ENCODE assay signal across 20 cellular contexts in genomic region chr19:42248270-42249148, GRCh38. TPM values are rescaled to one million over a fixed set of nuclear protein-coding genes. Genes with fewer than 3 reads are reported as not detected.
DNase-seq lines count a peak whose midpoint lies in the region; ATAC-seq, FAIRE-seq and TF ChIP-seq lines count a peak whose summit lies in the region.
"Had no signal": no experiment of that assay in that cellular context is flagged by ENCODE, and none has a peak within 500 bp of the region (broad histone marks: within the 10 kb centered on the region; RNA-seq: fewer than 3 reads in every experiment).

No MANE protein-coding gene starts in this region.

- no peak overlapping the region for H3K27ac ChIP-seq in GM23338 (ENCODE audit: low read depth)
- H3K27ac ChIP-seq in pancreas, result no peak overlapping the region

- H3K4me1 ChIP-seq in GM23338 (ENCODE audit: insufficient read depth) (peaks cover 43% of the 10 kb centered on the region), pancreas (peaks cover 0 to 20% (median 0%) of the 10 kb centered on the region in 3 donors)

- H3K4me3 Mint-ChIP-seq in GM23338 (no peak overlapping the region), chondrocyte (ENCODE audit: unreplicated experiment) (no peak overlapping the region)
- H3K4me3 Mint-ChIP-seq: activated CD4-positive, alpha-beta T cell treated with anti-CD3 and anti-CD28 coated beads for 36 hours; effector memory CD8-positive, alpha-beta T cell had no signal

- H3K9me3 Mint-ChIP-seq in GM23338, result no peaks in the 10 kb centered on the region; the same call in 2 of the 3 replicates
- H3K9me3 Mint-ChIP-seq in chondrocyte (ENCODE audit: low read depth), result no peaks in the 10 kb centered on the region
- H3K9me3 Mint-ChIP-seq: effector memory CD8-positive, alpha-beta T cell had no signal

- no peak overlapping the region for H2AFZ ChIP-seq in GM23338

- peaks cover 34% of the 10 kb centered on the region for H3K79me2 ChIP-seq in GM23338 (replicated peaks; ENCODE audit: insufficient read depth)

- intact Hi-C loops in pancreas (cut with DNase I), result loop anchor here in 1 of 3 donors (10.0 kb wide), 2 partner anchors 46 to 186 kb away; no protein-coding TSS in a partner anchor

- no peak overlapping the region for H3K4me3 ChIP-seq in GM23338
- H3K4me3 ChIP-seq in pancreas, result no peak overlapping the region
- H3K4me3 ChIP-seq: mucosa of descending colon had no signal

- no peaks in the 10 kb centered on the region for H3K9me3 ChIP-seq in pancreas
- H3K9me3 ChIP-seq: mucosa of descending colon had no signal

- no peak overlapping the region for H3K27ac Mint-ChIP-seq in GM23338
- peak overlapping the region; percentile 80 for H3K27ac Mint-ChIP-seq in chondrocyte (ENCODE audit: unreplicated experiment)
- H3K27ac Mint-ChIP-seq: activated CD4-positive, alpha-beta T cell treated with anti-CD3 and anti-CD28 coated beads for 36 hours had no signal

- H3K4me1 Mint-ChIP-seq in GM23338 (peaks cover 43% of the 10 kb centered on the region), chondrocyte (ENCODE audit: low read depth) (peaks cover 64% of the 10 kb centered on the region)

- no peak for ATAC-seq in GM23338
- ATAC-seq in pancreas, result no peak
- no peak for ATAC-seq in GM21423 (IDR thresholded peaks at IDR 0.05; ENCODE audit: unreplicated experiment)
- ATAC-seq: activated CD4-positive, alpha-beta T cell treated with anti-CD3 and anti-CD28 coated beads for 36 hours; effector memory CD8-positive, alpha-beta T cell; mucosa of descending colon; sciatic nerve had no signal

- no peaks in the 10 kb centered on the region for H3K9me2 ChIP-seq in GM23338 (ENCODE audit: insufficient read depth)

- peaks cover 26% of the 10 kb centered on the region for H3K27me3 Mint-ChIP-seq in GM23338 (ENCODE audit: insufficient read depth, low read depth, poor library complexity)
- no peaks in the 10 kb centered on the region for H3K27me3 Mint-ChIP-seq in chondrocyte (ENCODE audit: low read depth)
- H3K27me3 Mint-ChIP-seq: activated CD4-positive, alpha-beta T cell treated with anti-CD3 and anti-CD28 coated beads for 36 hours; effector memory CD8-positive, alpha-beta T cell had no signal

- FAIRE-seq in pancreas (lab: Jason Lieb, UNC), result no peak
- FAIRE-seq: bronchial epithelial cell, H1 had no signal

- TF ChIP-seq CTCF in GM23338 (conservative IDR thresholded peaks at IDR 0.05; ENCODE audit: low read depth in 2 of 2) (no peak), chondrocyte (IDR thresholded peaks at IDR 0.05) (no peak), pancreas (IDR thresholded peaks at IDR 0.05) (no peak), GM10266 (IDR thresholded peaks at IDR 0.05; ENCODE audit: control insufficient read depth, insufficient read depth, low read depth, missing control alignments) (no peak)

- H3K4me2 ChIP-seq in GM23338, result no peak overlapping the region

- no peaks in the 10 kb centered on the region; the same call in 1 of the 2 replicates for H4K20me1 ChIP-seq in GM23338 (replicated peaks; ENCODE audit: insufficient read depth)

- H3K36me3 ChIP-seq in GM23338 (ENCODE audit: insufficient read depth), result no peaks in the 10 kb centered on the region
- peaks cover 0 to 15% (median 9%) of the 10 kb centered on the region in 3 donors for H3K36me3 ChIP-seq in pancreas

- peaks cover 13% of the 10 kb centered on the region for H3F3A ChIP-seq in GM23338 (replicated peaks; ENCODE audit: low read depth)

- H3K27me3 ChIP-seq in GM23338 (ENCODE audit: insufficient read depth), result no peaks in the 10 kb centered on the region
- no peaks in the 10 kb centered on the region for H3K27me3 ChIP-seq in pancreas

- 88 to 89% methylated on average over 40 to 41 of the region's 41 CpGs for whole genome bisulfite sequencing in pancreas, 2 donors

- peaks cover 10% of the 10 kb centered on the region; the same call in 2 of the 3 replicates for H3K36me3 Mint-ChIP-seq in GM23338 (ENCODE audit: low read depth)
- H3K36me3 Mint-ChIP-seq in chondrocyte (ENCODE audit: low read depth), result peaks cover 4% of the 10 kb centered on the region

- DNase-seq in Ammon's horn (ENCODE audit: low spot score) (peak; percentile 1), GM23338 (ENCODE audit: low spot score) (no peak), chondrocyte (ENCODE audit: low spot score) (no peak), pancreas (peak in 4 of 6 donors; percentile 23 to 76 (median 56)), NCI-H2196 treated with DMSO at 0.1 percent for 48 hours (lab: John Stamatoyannopoulos, UW; ENCODE audit: unreplicated experiment) (no peak), GM10266 (ENCODE audit: extremely low spot score) (no peak)
- DNase-seq: activated CD4-positive, alpha-beta T cell treated with anti-CD3 and anti-CD28 coated beads for 36 hours; activated CD8-positive, alpha-beta memory T cell treated with anti-CD3 and anti-CD28 coated beads, Interleukin-2, amount 50 U/mL, for 4 hours; activated naive CD4-positive, alpha-beta T cell; effector memory CD8-positive, alpha-beta T cell; hypothalamus; KBM-7; kidney glomerular epithelial cell; mucosa of descending colon; NCI-H1048; OCI-M1 had no signal

TF ChIP-seq in GM23338, 12 proteins besides CTCF, POLR2A, EP300 and RAD21:
- TF ChIP-seq POLR2AphosphoS5 (IDR thresholded peaks at IDR 0.05; ENCODE audit: low read depth) (0 out of 2 replicates have a peak, but pooled peaks have one; percentile 8), ZNF114 (CRISPR knock-in tag; IDR thresholded peaks at IDR 0.05) (no peak), JUNB (IDR thresholded peaks at IDR 0.05; ENCODE audit: unreplicated experiment) (no peak), EZH2 (IDR thresholded peaks at IDR 0.05; ENCODE audit: low read depth, unreplicated experiment) (no peak)

RNA-seq across cellular contexts. Expression of gene GSK3A, which starts 6.1 kb away (rescaled TPM):
- total RNA-seq in GM23338 (2014; rRNA removed; shearing (Covaris generic)), result 40.7 and 47.0 TPM in 2 replicates
- polyA plus RNA-seq in GM23338 (2016; fragmentation: Nextera tagmentation; extraction: Ambion mirVana) (17.7 and 19.2 TPM in 2 replicates), pancreas (10 to 100 TPM; 25.7 to 27.6 TPM)
- total RNA-seq in chondrocyte (38.9 to 43.6 TPM (median 42.0 TPM) in 3 replicates), pancreas (10 to 100 TPM in 5 of 6 donors, 1 to 10 TPM in 1; 9.9 to 19.4 (median 14.5) TPM)

RNA-seq across cellular contexts. Expression of gene ERF, which starts 6.4 kb away (rescaled TPM):
- 49.0 and 49.4 TPM in 2 replicates for total RNA-seq in GM23338 (2014; rRNA removed; shearing (Covaris generic))
- polyA plus RNA-seq in GM23338 (2016; fragmentation: Nextera tagmentation; extraction: Ambion mirVana), result 29.4 and 30.4 TPM in 2 replicates
- total RNA-seq in chondrocyte, result 64.5 to 74.6 TPM (median 71.7 TPM) in 3 replicates
- 10 to 100 TPM; 20.5 to 29.2 (median 22.2) TPM for total RNA-seq in pancreas
- polyA plus RNA-seq in pancreas, result 10 to 100 TPM; 36.6 to 48.5 TPM

RNA-seq across cellular contexts. Expression of gene CIC, which starts 20.5 kb away (rescaled TPM):
- total RNA-seq in GM23338 (2014; rRNA removed; shearing (Covaris generic)), result 31.8 and 42.0 TPM in 2 replicates
- polyA plus RNA-seq in GM23338 (2016; fragmentation: Nextera tagmentation; extraction: Ambion mirVana) (13.2 and 13.9 TPM in 2 replicates), pancreas (10 to 100 TPM; 47.1 to 65.0 TPM)
- total RNA-seq in chondrocyte (83.6 to 101 TPM (median 86.3 TPM) in 3 replicates), pancreas (10 to 100 TPM; 27.7 to 37.6 (median 32.0) TPM)

RNA-seq across cellular contexts. Expression of gene ZNF526, which starts 28.4 kb away (rescaled TPM):
- 12.7 and 13.3 TPM in 2 replicates for total RNA-seq in GM23338 (2014; rRNA removed; shearing (Covaris generic))
- polyA plus RNA-seq in GM23338 (2016; fragmentation: Nextera tagmentation; extraction: Ambion mirVana), result 4.7 and 5.8 TPM in 2 replicates
- total RNA-seq in chondrocyte, result 14.9 to 17.2 TPM (median 16.6 TPM) in 3 replicates
- 1 to 10 TPM; 5.0 to 7.5 (median 6.2) TPM for total RNA-seq in pancreas
- 1 to 10 TPM; 2.4 to 3.9 TPM for polyA plus RNA-seq in pancreas

RNA-seq across cellular contexts. Expression of gene DEDD2, which starts 31.0 kb away (rescaled TPM):
- 59.4 and 63.0 TPM in 2 replicates for total RNA-seq in GM23338 (2014; rRNA removed; shearing (Covaris generic))
- polyA plus RNA-seq in GM23338 (2016; fragmentation: Nextera tagmentation; extraction: Ambion mirVana), result 23.4 and 25.6 TPM in 2 replicates
- total RNA-seq in chondrocyte, result 15.5 to 19.9 TPM (median 18.7 TPM) in 3 replicates
- total RNA-seq in pancreas, result 10 to 100 TPM in 5 of 6 donors, 1 to 10 TPM in 1; 9.7 to 17.8 (median 12.8) TPM
- 10 to 100 TPM; 22.3 to 25.4 TPM for polyA plus RNA-seq in pancreas

Comparison
In these comparisons a context has a peak if more than half of its experiments do, and no peak if none do; other contexts are left out.
1. DNase-seq: peak in Ammon's horn (single experiment) and pancreas (4 of 6); none in GM23338 (single experiment), chondrocyte (single experiment), NCI-H2196 treated with DMSO at 0.1 percent for 48 hours (single experiment) and GM10266 (single experiment).